In the genomic region with DNA sequence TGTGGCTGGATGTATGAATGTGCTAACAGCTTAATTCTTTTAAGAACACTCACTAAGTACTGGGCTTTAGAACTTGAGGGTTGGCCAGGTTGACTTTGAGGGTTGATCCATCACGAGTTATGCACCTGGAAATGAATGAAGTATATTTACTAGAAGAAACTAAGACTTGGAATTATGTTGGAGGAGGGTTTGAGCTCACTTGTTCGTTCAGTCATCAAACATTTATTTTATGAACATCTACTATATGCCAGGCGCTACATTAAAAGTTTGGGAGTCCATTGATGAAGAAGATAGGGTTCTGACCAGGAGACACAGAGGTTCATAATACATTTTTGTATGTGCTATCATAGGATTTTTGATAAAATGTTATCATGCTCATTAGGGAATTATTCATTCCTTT, we compare ENCODE assay signal across 1 cellular context.
TF ChIP-seq lines count a peak whose summit lies in the region.

No MANE protein-coding gene starts in this region.

TF ChIP-seq in HepG2, 621 proteins besides CTCF, POLR2A, EP300 and RAD21:
- TF ChIP-seq, protein P1, sequence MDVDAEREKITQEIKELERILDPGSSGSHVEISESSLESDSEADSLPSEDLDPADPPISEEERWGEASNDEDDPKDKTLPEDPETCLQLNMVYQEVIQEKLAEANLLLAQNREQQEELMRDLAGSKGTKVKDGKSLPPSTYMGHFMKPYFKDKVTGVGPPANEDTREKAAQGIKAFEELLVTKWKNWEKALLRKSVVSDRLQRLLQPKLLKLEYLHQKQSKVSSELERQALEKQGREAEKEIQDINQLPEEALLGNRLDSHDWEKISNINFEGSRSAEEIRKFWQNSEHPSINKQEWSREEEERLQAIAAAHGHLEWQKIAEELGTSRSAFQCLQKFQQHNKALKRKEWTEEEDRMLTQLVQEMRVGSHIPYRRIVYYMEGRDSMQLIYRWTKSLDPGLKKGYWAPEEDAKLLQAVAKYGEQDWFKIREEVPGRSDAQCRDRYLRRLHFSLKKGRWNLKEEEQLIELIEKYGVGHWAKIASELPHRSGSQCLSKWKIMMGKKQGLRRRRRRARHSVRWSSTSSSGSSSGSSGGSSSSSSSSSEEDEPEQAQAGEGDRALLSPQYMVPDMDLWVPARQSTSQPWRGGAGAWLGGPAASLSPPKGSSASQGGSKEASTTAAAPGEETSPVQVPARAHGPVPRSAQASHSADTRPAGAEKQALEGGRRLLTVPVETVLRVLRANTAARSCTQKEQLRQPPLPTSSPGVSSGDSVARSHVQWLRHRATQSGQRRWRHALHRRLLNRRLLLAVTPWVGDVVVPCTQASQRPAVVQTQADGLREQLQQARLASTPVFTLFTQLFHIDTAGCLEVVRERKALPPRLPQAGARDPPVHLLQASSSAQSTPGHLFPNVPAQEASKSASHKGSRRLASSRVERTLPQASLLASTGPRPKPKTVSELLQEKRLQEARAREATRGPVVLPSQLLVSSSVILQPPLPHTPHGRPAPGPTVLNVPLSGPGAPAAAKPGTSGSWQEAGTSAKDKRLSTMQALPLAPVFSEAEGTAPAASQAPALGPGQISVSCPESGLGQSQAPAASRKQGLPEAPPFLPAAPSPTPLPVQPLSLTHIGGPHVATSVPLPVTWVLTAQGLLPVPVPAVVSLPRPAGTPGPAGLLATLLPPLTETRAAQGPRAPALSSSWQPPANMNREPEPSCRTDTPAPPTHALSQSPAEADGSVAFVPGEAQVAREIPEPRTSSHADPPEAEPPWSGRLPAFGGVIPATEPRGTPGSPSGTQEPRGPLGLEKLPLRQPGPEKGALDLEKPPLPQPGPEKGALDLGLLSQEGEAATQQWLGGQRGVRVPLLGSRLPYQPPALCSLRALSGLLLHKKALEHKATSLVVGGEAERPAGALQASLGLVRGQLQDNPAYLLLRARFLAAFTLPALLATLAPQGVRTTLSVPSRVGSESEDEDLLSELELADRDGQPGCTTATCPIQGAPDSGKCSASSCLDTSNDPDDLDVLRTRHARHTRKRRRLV (CRISPR knock-in tag; IDR thresholded peaks at IDR 0.05) = no peak
- TF ChIP-seq PPARG (CRISPR knock-in tag; conservative IDR thresholded peaks at IDR 0.05) (no peak), CC2D1A (CRISPR knock-in tag; IDR thresholded peaks at IDR 0.05) (no peak), NR2F6 (IDR thresholded peaks at IDR 0.05) (no peak), NR2F6 (CRISPR knock-in tag; IDR thresholded peaks at IDR 0.05) (no peak), ZFYVE20 (CRISPR knock-in tag; IDR thresholded peaks at IDR 0.05; ENCODE audit: borderline replicate concordance, low read depth) (no peak)
